Comparison of ENCODE assay signal across 8 cellular contexts in the genomic region with DNA sequence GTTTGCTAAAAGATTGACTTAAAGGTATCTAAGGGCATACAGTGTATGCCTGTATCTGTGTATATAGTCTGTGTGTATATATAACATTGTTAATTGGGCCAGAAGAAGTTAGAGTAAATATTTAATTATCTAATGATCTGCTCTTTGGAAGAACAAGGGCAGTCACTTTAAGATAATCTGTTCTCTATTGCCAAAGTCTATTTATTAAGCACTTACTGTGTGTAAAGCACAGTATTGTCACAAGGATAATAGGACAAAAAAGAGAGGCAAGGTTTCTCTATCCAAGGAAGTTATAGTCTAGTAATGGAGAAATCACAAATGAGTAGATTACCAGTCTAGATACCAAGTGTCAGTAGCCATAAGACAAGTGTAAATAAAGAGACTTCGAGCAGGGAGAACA. TPM values are rescaled to one million over a fixed set of nuclear protein-coding genes. Genes with fewer than 3 reads are reported as not detected.
"Had no signal": no experiment of that assay in that cellular context is flagged by ENCODE, and none has a peak within 500 bp of the region (broad histone marks: within the 10 kb centered on the region; RNA-seq: fewer than 3 reads in every experiment).

No MANE protein-coding gene starts in this region.

- H3K36me3 ChIP-seq: HAP-1 had no signal

- H3K27ac ChIP-seq: HL-60 had no signal

- DNase-seq: GOT3, H7, HFFc6 had no signal

- H3K9me3 ChIP-seq: HAP-1 had no signal

- ATAC-seq: HCT116, HepG2 had no signal

- H3K4me1 ChIP-seq: HAP-1 had no signal

- H3K4me3 ChIP-seq: HAP-1 had no signal

RNA-seq across cellular contexts. Expression of a gene that starts 51.5 kb away (rescaled TPM):
- total RNA-seq: H7, HepG2, HFFc6, HT1080 had no signal
